ENCODE assay signal across 15 cellular contexts in genomic region chr11:126499124-126499752, GRCh38.
"Had no signal": no experiment of that assay in that cellular context is flagged by ENCODE, and none has a peak within 500 bp of the region (broad histone marks: within the 10 kb centered on the region; RNA-seq: fewer than 3 reads in every experiment).

No MANE protein-coding gene starts in this region.

- FAIRE-seq: astrocyte, colon, islet of Langerhans had no signal

- H3K4me3 ChIP-seq: gastrocnemius medialis, heart right ventricle, mucosa of descending colon, upper lobe of left lung had no signal

- H3K9me3 ChIP-seq: gastrocnemius medialis, mucosa of descending colon had no signal

- H3K27me3 ChIP-seq: upper lobe of left lung had no signal

- ATAC-seq: activated CD8-positive, alpha-beta T cell treated with anti-CD3 and anti-CD28 coated beads, Interleukin-2, amount 10 ng/mL, durations not matched to agents 7 days and 5 days; gastrocnemius medialis; heart right ventricle; mucosa of descending colon; natural killer cell treated with Interleukin-12 subunit alpha and Interleukin-12 subunit beta and Interleukin-15 and Interleukin-18, amount 100 ng/mL, for 72 hours had no signal

- H3K27ac ChIP-seq: gastrocnemius medialis, heart right ventricle, upper lobe of left lung had no signal

- DNase-seq: activated CD4-positive, alpha-beta T cell treated with anti-CD3 and anti-CD28 coated beads for 4 hours; activated CD8-positive, alpha-beta memory T cell treated with anti-CD3 and anti-CD28 coated beads, Interleukin-2, amount 50 U/mL, for 48 hours; activated CD8-positive, alpha-beta T cell treated with anti-CD3 and anti-CD28 coated beads, Interleukin-2, amount 10 ng/mL, durations not matched to agents 7 days and 5 days; activated naive CD4-positive, alpha-beta T cell treated with anti-CD3 and anti-CD28 coated beads for 36 hours; effector CD4-positive, alpha-beta T cell; gastrocnemius medialis; heart right ventricle; mucosa of descending colon; stimulated activated CD4-positive, alpha-beta T cell treated with anti-CD3 and anti-CD28 coated beads, Interleukin-4, amount 100 ng/mL, for 1 hour; T1000; upper lobe of left lung had no signal

- H3K4me1 ChIP-seq: gastrocnemius medialis, heart right ventricle, upper lobe of left lung had no signal

- H3K36me3 ChIP-seq: gastrocnemius medialis, heart right ventricle, upper lobe of left lung had no signal
